21 cellular contexts compared by ENCODE assay signal in genomic region chr3:64884574-64884973, GRCh38.
"Had no signal": no experiment of that assay in that cellular context is flagged by ENCODE, and none has a peak within 500 bp of the region (broad histone marks: within the 10 kb centered on the region; RNA-seq: fewer than 3 reads in every experiment).

No MANE protein-coding gene starts in this region.

- H3K4me1 ChIP-seq: Peyer's patch had no signal

- DNase-seq: activated CD4-positive, alpha-beta T cell treated with anti-CD3 and anti-CD28 coated beads for 48 hours; activated CD4-positive, alpha-beta T cell treated with anti-CD3 and anti-CD28 coated beads, Interleukin-2, amount 50 U/mL, for 4 hours; activated CD4-positive, CD25-positive, alpha-beta regulatory T cell treated with anti-CD3 and anti-CD28 coated beads, Interleukin-2, amount 50 U/mL, for 72 hours; activated CD8-positive, alpha-beta memory T cell treated with anti-CD3 and anti-CD28 coated beads, Interleukin-2, amount 50 U/mL, for 48 hours; activated CD8-positive, alpha-beta T cell treated with anti-CD3 and anti-CD28 coated beads, Interleukin-2, amount 10 ng/mL, durations not matched to agents 7 days and 5 days; activated naive CD4-positive, alpha-beta T cell treated with anti-CD3 and anti-CD28 coated beads, Interleukin-2, amount 50 U/mL, for 16 hours; activated naive CD8-positive, alpha-beta T cell treated with anti-CD3 and anti-CD28 coated beads, Interleukin-2, amount 10 ng/mL, durations not matched to agents 7 days and 5 days; activated T-cell treated with anti-CD3 and anti-CD28 coated beads, Interleukin-2, amount 50 U/mL, for 1 hour; adrenal gland; anterior cingulate cortex; MG63; MV-4-11; NCI-H1092 treated with DMSO at 0.1 percent for 48 hours; NCI-H1417 treated with DMSO at 0.1 percent for 48 hours; NCI-H1694; NCI-H2029 treated with DMSO at 0.1 percent for 48 hours; NCI-H510A treated with DMSO at 0.1 percent for 48 hours; Peyer's patch; SHP77 treated with DMSO at 0.1 percent for 48 hours had no signal

- H3K27ac ChIP-seq: Peyer's patch, RWPE1 had no signal

- H3K27me3 ChIP-seq: adrenal gland, MG63, Peyer's patch had no signal

- H3K4me3 ChIP-seq: adrenal gland, MG63, Peyer's patch had no signal

- H3K9me3 ChIP-seq: adrenal gland, MG63, Peyer's patch had no signal

- H3K36me3 ChIP-seq: adrenal gland, MG63, Peyer's patch had no signal

- ATAC-seq: activated CD8-positive, alpha-beta T cell treated with anti-CD3 and anti-CD28 coated beads, Interleukin-2, amount 10 ng/mL, durations not matched to agents 7 days and 5 days; WTC11 had no signal
